Comparison of ENCODE assay signal across 21 cellular contexts in the genomic region with DNA sequence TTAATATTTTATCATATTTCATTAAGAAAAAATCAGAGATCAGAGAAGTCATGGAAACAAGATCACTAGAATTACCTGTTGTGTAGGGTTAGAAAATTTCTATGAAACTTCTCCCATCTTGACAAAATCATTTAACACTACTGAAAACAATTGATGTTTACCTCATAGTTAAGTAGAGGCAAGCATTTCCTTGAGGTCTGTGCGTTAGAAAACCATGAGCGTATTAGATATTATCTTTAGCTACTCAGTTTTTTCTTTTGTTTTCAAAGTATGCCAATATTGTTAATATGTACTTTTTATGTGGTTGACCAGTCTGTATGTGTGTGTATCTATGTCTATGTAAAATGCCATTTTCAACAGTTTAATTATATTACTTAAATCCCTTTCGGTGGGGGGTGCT.
"Had no signal": no experiment of that assay in that cellular context is flagged by ENCODE, and none has a peak within 500 bp of the region (broad histone marks: within the 10 kb centered on the region; RNA-seq: fewer than 3 reads in every experiment).

No MANE protein-coding gene starts in this region.

- H3K4me3 Mint-ChIP-seq: memory B cell, nephron progenitor cell had no signal

- H3K27ac ChIP-seq: foreskin keratinocyte, pancreas, psoas muscle, right atrium auricular region, thoracic aorta, vagina had no signal

- H3K4me1 ChIP-seq: foreskin keratinocyte, pancreas, psoas muscle, right atrium auricular region, vagina had no signal

- H3K27ac Mint-ChIP-seq: memory B cell, type B pancreatic cell had no signal

- H3K9me3 Mint-ChIP-seq: memory B cell, nephron progenitor cell, type B pancreatic cell had no signal

- DNase-seq: activated CD4-positive, alpha-beta T cell treated with anti-CD3 and anti-CD28 coated beads for 1 hour; activated gamma-delta T cell treated with Interleukin-2 at 50 U/mL for 16 hours; activated T-cell treated with anti-CD3 and anti-CD28 coated beads, Interleukin-2, amount 50 U/mL, for 48 hours; aorta; dermis blood vessel endothelial cell; effector CD8-positive, alpha-beta T cell; foreskin keratinocyte; left colon; nephron progenitor cell; pancreas; psoas muscle; stimulated activated CD4-positive, alpha-beta T cell treated with anti-CD3 and anti-CD28 coated beads, Interleukin-4, amount 100 ng/mL, for 24 hours; stimulated activated naive CD4-positive, alpha-beta T cell treated with Interleukin-2 at 50 U/mL for 16 hours; SW 1271; T-helper 9 cell had no signal

- H3K27me3 ChIP-seq: foreskin keratinocyte, pancreas, right atrium auricular region, vagina had no signal

- H3K27me3 Mint-ChIP-seq: brain, memory B cell, type B pancreatic cell had no signal

- ATAC-seq: foreskin keratinocyte, left colon, pancreas, psoas muscle had no signal

- H3K4me1 Mint-ChIP-seq: memory B cell had no signal

- H3K9me3 ChIP-seq: pancreas, psoas muscle, right atrium auricular region, thoracic aorta, vagina had no signal

- H3K36me3 Mint-ChIP-seq: memory B cell, type B pancreatic cell had no signal

- H3K4me3 ChIP-seq: pancreas, psoas muscle, right atrium auricular region, thoracic aorta, vagina had no signal

- H3K36me3 ChIP-seq: pancreas, right atrium auricular region, thoracic aorta, vagina had no signal
